29 cellular contexts compared by ENCODE assay signal in the genomic region with DNA sequence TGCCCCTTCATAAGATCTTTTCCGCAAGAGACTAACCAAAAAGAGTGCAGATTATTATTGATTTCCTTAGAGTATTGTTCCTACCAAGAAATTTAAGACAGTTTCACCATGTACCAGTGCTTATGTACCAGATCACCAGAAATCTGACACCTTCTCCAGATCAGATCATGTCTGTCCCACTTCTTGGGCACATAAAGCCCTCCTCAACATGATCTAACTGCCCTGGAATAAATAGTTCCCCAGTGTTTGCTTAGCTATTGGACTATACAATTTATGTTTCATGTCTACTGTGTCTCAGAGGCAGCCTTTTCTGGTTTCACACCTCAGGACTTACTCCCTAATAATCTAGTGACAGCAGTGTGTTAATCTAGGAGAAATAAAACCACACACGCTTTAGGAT. TPM values are rescaled to one million over a fixed set of nuclear protein-coding genes. Genes with fewer than 3 reads are reported as not detected.
DNase-seq lines count a peak whose midpoint lies in the region; ATAC-seq and TF ChIP-seq lines count a peak whose summit lies in the region.
"Had no signal": no experiment of that assay in that cellular context is flagged by ENCODE, and none has a peak within 500 bp of the region (broad histone marks: within the 10 kb centered on the region; RNA-seq: fewer than 3 reads in every experiment).

No MANE protein-coding gene starts in this region.

- peaks cover 24% of the 10 kb centered on the region for H3K36me3 ChIP-seq in CD4-positive, alpha-beta memory T cell (ENCODE audit: insufficient read depth, low read length)

- peaks cover 0 to 8% (median under 1%) of the 10 kb centered on the region in 4 donors for H3K4me1 Mint-ChIP-seq in CD4-positive, alpha-beta memory T cell
- peaks cover 10% of the 10 kb centered on the region for H3K4me1 Mint-ChIP-seq in mesothelial cell of epicardium

- CTCF ChIA-PET in CD4-positive, alpha-beta memory T cell (lab: Charles Lee; ENCODE audit: partially characterized antibody): interaction anchor here (0.6 to 1.6 kb wide), 2 partner anchors 9 to 46 kb away, joined by 3 to 7 read pairs; no protein-coding TSS in a partner anchor

- no peaks in the 10 kb centered on the region for H3K9me3 ChIP-seq in CD4-positive, alpha-beta memory T cell (ENCODE audit: control insufficient read depth in 1 of 2, low read length in 2 of 2)
- H3K9me3 ChIP-seq: SJCRH30 had no signal

- H3K9me3 Mint-ChIP-seq in CD4-positive, alpha-beta memory T cell: no peaks in the 10 kb centered on the region
- no peaks in the 10 kb centered on the region for H3K9me3 Mint-ChIP-seq in mesothelial cell of epicardium

- H3K27ac ChIP-seq in C4-2B (peak overlapping the region; percentile 74; the same call in 1 of the 2 replicates), VCaP (peak overlapping the region; percentile 58)
- H3K27ac ChIP-seq in CD4-positive, alpha-beta memory T cell (ENCODE audit: low read depth, low read length): no peak overlapping the region
- H3K27ac ChIP-seq: GM23248, SJCRH30 had no signal

- no peaks in the 10 kb centered on the region for H3K27me3 ChIP-seq in CD4-positive, alpha-beta memory T cell (ENCODE audit: insufficient read depth, low read length)
- H3K27me3 ChIP-seq: SJCRH30 had no signal

- no peak overlapping the region for H3K4me3 Mint-ChIP-seq in CD4-positive, alpha-beta memory T cell
- no peak overlapping the region for H3K4me3 Mint-ChIP-seq in mesothelial cell of epicardium

- intact Hi-C loops in CD4-positive, alpha-beta memory T cell (cut with micrococcal nuclease): no loop called here

- ATAC-seq in HG03108 (IDR thresholded peaks at IDR 0.05; ENCODE audit: unreplicated experiment) (no peak), GM21367 (IDR thresholded peaks at IDR 0.05; ENCODE audit: unreplicated experiment) (no peak), GM19023 (IDR thresholded peaks at IDR 0.05; ENCODE audit: unreplicated experiment) (no peak), HG03135 (IDR thresholded peaks at IDR 0.05; ENCODE audit: unreplicated experiment) (no peak)
- ATAC-seq: HepG2, PC-3, Right ventricle myocardium inferior, SK-N-SH treated with all-trans-retinoic acid at 6 μM for 48 hours had no signal

- POLR2A ChIA-PET in CD4-positive, alpha-beta memory T cell (lab: Charles Lee; ENCODE audit: partially characterized antibody): no interaction called here

- TF ChIP-seq CTCF in C4-2B (conservative IDR thresholded peaks at IDR 0.05) (no peak), VCaP (conservative IDR thresholded peaks at IDR 0.05) (no peak), mesothelial cell of epicardium (IDR thresholded peaks at IDR 0.05; ENCODE audit: unreplicated experiment) (no peak)

- H3K27me3 Mint-ChIP-seq in CD4-positive, alpha-beta memory T cell: no peaks in the 10 kb centered on the region
- no peaks in the 10 kb centered on the region for H3K27me3 Mint-ChIP-seq in mesothelial cell of epicardium (ENCODE audit: low read depth)

- H3K27ac Mint-ChIP-seq in CD4-positive, alpha-beta memory T cell: peak overlapping the region in 4 of 7 donors; percentile 16 to 40 (median 26)
- H3K27ac Mint-ChIP-seq in mesothelial cell of epicardium: peak overlapping the region; percentile 37

- DNase-seq in CD4-positive, alpha-beta memory T cell: no peak
- DNase-seq in mesothelial cell of epicardium (ENCODE audit: low spot score in 2 of 2, unreplicated experiment in 2 of 2): no peak
- DNase-seq: C1 segment of cervical spinal cord; Calu3; DND-41; GM23248; H7; Karpas-422; NCI-H1092 treated with DMSO at 0.1 percent for 48 hours; NCI-H1436; NCI-H2081; NCI-H2171 treated with DMSO at 0.1 percent for 48 hours; NCI-H345; NCI-H510A treated with DMSO at 0.1 percent for 48 hours; NK-92 treated with Interleukin-12 subunit alpha and Interleukin-12 subunit beta, amount 100 ng/mL, for 24 hours; PC-3; SJCRH30 had no signal

- no peaks in the 10 kb centered on the region for H3K4me1 ChIP-seq in CD4-positive, alpha-beta memory T cell (ENCODE audit: insufficient read depth, low read length)
- H3K4me1 ChIP-seq: SJCRH30 had no signal

- H3K36me3 Mint-ChIP-seq in CD4-positive, alpha-beta memory T cell: peaks cover 19 to 22% of the 10 kb centered on the region in 2 donors
- H3K36me3 Mint-ChIP-seq in mesothelial cell of epicardium: peaks cover 10% of the 10 kb centered on the region

- no peak overlapping the region for H3K4me3 ChIP-seq in CD4-positive, alpha-beta memory T cell (ENCODE audit: low read length in 2 of 2)
- H3K4me3 ChIP-seq: GM23248, SJCRH30 had no signal

RNA-seq across cellular contexts. Expression of gene NME9, which starts 46.8 kb away (rescaled TPM):
- 1 to 10 TPM; 1.0 to 1.4 TPM for total RNA-seq in CD4-positive, alpha-beta memory T cell
- 1 to 10 TPM in 1 of 2 donors, under 1 TPM in 1; 0.80 to 1.1 TPM for polyA plus RNA-seq in CD4-positive, alpha-beta memory T cell
- total RNA-seq in mesothelial cell of epicardium: 0.34 to 1.1 TPM (median 0.44 TPM) in 3 replicates
- total RNA-seq: A673, Calu3, GM23248, HepG2, HT1080, M059J, Right ventricle myocardium inferior had no signal
- polyA plus RNA-seq: HepG2 had no signal
